ENCODE assay signal across 8 cellular contexts in genomic region chr6:41591859-41592502, GRCh38. TPM values are rescaled to one million over a fixed set of nuclear protein-coding genes. Genes with fewer than 3 reads are reported as not detected.
DNase-seq lines count a peak whose midpoint lies in the region; ATAC-seq and TF ChIP-seq lines count a peak whose summit lies in the region.

No MANE protein-coding gene starts in this region.

- H3K4me2 ChIP-seq in HCT116 (ENCODE audit: low read length): no peak overlapping the region

- TF ChIP-seq CTCF in BJ (IDR thresholded peaks at IDR 0.05; ENCODE audit: insufficient read depth, low read depth, low read length): peak; percentile 90
- peak; percentile 89 to 92 (median 90) for TF ChIP-seq CTCF in HCT116 (IDR thresholded peaks at IDR 0.05 in 2 of 3, conservative IDR thresholded peaks at IDR 0.05 in 1 of 3; ENCODE audit: borderline replicate concordance in 1 of 3, insufficient read depth in 1 of 3, low read depth in 2 of 3, low read length in 2 of 3)
- TF ChIP-seq CTCF in endothelial cell (IDR thresholded peaks at IDR 0.05; ENCODE audit: unreplicated experiment): peak; percentile 96

- no peak overlapping the region for H2AFZ ChIP-seq in HCT116 (ENCODE audit: low read depth, low read length, poor library complexity, severe bottlenecking)

- POLR2A ChIA-PET in BJ (lab: Charles Lee): no interaction called here
- POLR2A ChIA-PET in HCT116 (lab: Charles Lee): no interaction called here

- H3K27ac ChIP-seq in HCT116 (ENCODE audit: low read depth, low read length): no peak overlapping the region

- BruUV-seq in HCT116 (replicated peaks; lab: Mats Ljungman, UMichigan): no TSS peak

- H3K36me3 ChIP-seq in BJ (ENCODE audit: control insufficient read depth, insufficient read depth, low read length): peaks cover 31% of the 10 kb centered on the region
- H3K36me3 ChIP-seq in HCT116 (ENCODE audit: control insufficient read depth in 1 of 2, insufficient read depth in 2 of 2, low read length in 2 of 2): peaks cover 4 to 12% of the 10 kb centered on the region in 2 experiments; a peak in 2 of 4 replicates

- RAD21 ChIA-PET in HCT116 (lab: Charles Lee; ENCODE audit: low non-redundant PET in 1 of 2, low total read pairs in 2 of 2, uncharacterized antibody in 2 of 2, unreplicated experiment in 2 of 2): no interaction called here

- CTCF ChIA-PET in BJ (lab: Yijun Ruan, JAX): interaction anchor here (0.6 to 8.0 kb wide), 19 partner anchors 9 to 224 kb away, joined by 3 to 98 read pairs (median 4); no protein-coding TSS in a partner anchor
- CTCF ChIA-PET in HCT116 (lab: Charles Lee): interaction anchor here (0.6 to 2.4 kb wide), 10 partner anchors 10 to 224 kb away, joined by 3 to 14 read pairs (median 4); no protein-coding TSS in a partner anchor

- intact Hi-C loops in HCT116 (cut with micrococcal nuclease): loop anchor here (1.0 kb wide), 3 partner anchors 129 to 223 kb away; no protein-coding TSS in a partner anchor

- H3K27me3 Mint-ChIP-seq in endothelial cell (ENCODE audit: unreplicated experiment): peaks cover 12% of the 10 kb centered on the region

- no peak overlapping the region for H3K27ac Mint-ChIP-seq in endothelial cell (ENCODE audit: unreplicated experiment)

- H3K4me1 Mint-ChIP-seq in endothelial cell (ENCODE audit: unreplicated experiment): no peaks in the 10 kb centered on the region

- peak; percentile 91 for TF ChIP-seq RAD21 in HCT116 (IDR thresholded peaks at IDR 0.05; ENCODE audit: low read depth)

- ATAC-seq in HCT116 (peak; percentile 88), HG03457 (IDR thresholded peaks at IDR 0.05; ENCODE audit: unreplicated experiment) (no peak)

- no peak overlapping the region for H3K9ac ChIP-seq in HCT116 (ENCODE audit: low read length)

- no peaks in the 10 kb centered on the region for H4K20me1 ChIP-seq in HCT116 (ENCODE audit: insufficient read depth)

- DNase-seq in BJ (ENCODE audit: low read depth): no peak
- DNase-seq in HCT116 (ENCODE audit: low read depth, low spot score): peak; percentile 46
- peak; percentile 44 for DNase-seq in NOMO-1 treated with DMSO at 0.1 percent for 48 hours (lab: John Stamatoyannopoulos, UW; ENCODE audit: unreplicated experiment)
- DNase-seq in activated CD8-positive, alpha-beta memory T cell treated with anti-CD3 and anti-CD28 coated beads for 48 hours (ENCODE audit: low read depth in 2 of 3, low spot score in 2 of 3): peak; percentile 42 to 84 (median 73)
- peak; percentile 87 for DNase-seq in endothelial cell (ENCODE audit: low spot score)
- peak; percentile 75 for DNase-seq in myocyte (ENCODE audit: low read depth)
- peak; percentile 67 for DNase-seq in stimulated activated CD8-positive, alpha-beta memory T cell treated with anti-CD3 and anti-CD28 coated beads, Interleukin-7, amount 100 ng/mL, for 24 hours (ENCODE audit: low read depth)

- peaks cover 14% of the 10 kb centered on the region for H3K36me3 Mint-ChIP-seq in endothelial cell (ENCODE audit: low read depth, unreplicated experiment)

- TF ChIP-seq POLR2A in HCT116 (IDR thresholded peaks at IDR 0.05; ENCODE audit: borderline replicate concordance, extremely low read depth, insufficient read depth, insufficient read length): no peak

- no peak overlapping the region for H3K4me3 ChIP-seq in BJ (ENCODE audit: low read depth, low read length)
- no peak overlapping the region for H3K4me3 ChIP-seq in HCT116 (replicated peaks in 1 of 2; ENCODE audit: low read depth in 1 of 2, low read length in 2 of 2)

- H3K9me3 Mint-ChIP-seq in endothelial cell (ENCODE audit: unreplicated experiment): no peaks in the 10 kb centered on the region

- H3K27me3 ChIP-seq in BJ (ENCODE audit: control insufficient read depth, insufficient read depth, low read length) (no peaks in the 10 kb centered on the region), HCT116 (ENCODE audit: insufficient read depth, low read length) (no peaks in the 10 kb centered on the region)

- no peak overlapping the region for H3K4me3 Mint-ChIP-seq in endothelial cell (ENCODE audit: unreplicated experiment)

- H3K79me2 ChIP-seq in HCT116 (ENCODE audit: insufficient read depth, low read length): no peaks in the 10 kb centered on the region

- peaks cover 0 to 3% of the 10 kb centered on the region in 2 experiments; a peak in 1 of 4 replicates for H3K4me1 ChIP-seq in HCT116 (ENCODE audit: control insufficient read depth in 1 of 2, insufficient read depth in 2 of 2, low read length in 2 of 2)

- H3K9me2 ChIP-seq in HCT116 (ENCODE audit: insufficient read depth): no peaks in the 10 kb centered on the region

- H3K9me3 ChIP-seq in HCT116 (ENCODE audit: control insufficient read depth in 1 of 2, insufficient read depth in 1 of 2, low read depth in 1 of 2, low read length in 2 of 2): no peaks in the 10 kb centered on the region

TF ChIP-seq in HCT116, 20 proteins besides CTCF, POLR2A, EP300 and RAD21:
- no peak for TF ChIP-seq SP1 (IDR thresholded peaks at IDR 0.05; ENCODE audit: low read depth)
- TF ChIP-seq CBX3 (IDR thresholded peaks at IDR 0.05; ENCODE audit: low read depth): no peak
- no peak for TF ChIP-seq ATF3 (IDR thresholded peaks at IDR 0.05)
- no peak for TF ChIP-seq CEBPB (IDR thresholded peaks at IDR 0.05; ENCODE audit: low read depth)
- TF ChIP-seq SRF (IDR thresholded peaks at IDR 0.05; ENCODE audit: low read depth): no peak
- TF ChIP-seq ELF1 (IDR thresholded peaks at IDR 0.05; ENCODE audit: borderline replicate concordance, low read depth): no peak
- TF ChIP-seq SIN3A (IDR thresholded peaks at IDR 0.05; ENCODE audit: low read depth): no peak
- TF ChIP-seq EZH2 (IDR thresholded peaks at IDR 0.05): no peak
- TF ChIP-seq ZNF274 (IDR thresholded peaks at IDR 0.05; ENCODE audit: low read depth, low read length): no peak

RNA-seq across cellular contexts. Expression of gene FOXP4, which starts 45.8 kb away (rescaled TPM):
- polyA plus RNA-seq in BJ (2011; rRNA removed): 1.9 and 4.0 TPM in 2 replicates
- polyA minus RNA-seq in BJ (2011; rRNA and poly(A)+ RNA removed): 3.3 and 6.2 TPM in 2 replicates
- total RNA-seq in HCT116 (2021; ENCODE audit: unreplicated experiment) (32.3 TPM), endothelial cell (ENCODE audit: unreplicated experiment) (32.5 TPM), myocyte (3.1 and 7.1 TPM in 2 replicates)
- 23.8 and 25.7 TPM in 2 replicates for polyA plus RNA-seq in HCT116 (2012)
- polyA plus RNA-seq in myocyte (2012): 10.8 TPM

RNA-seq across cellular contexts. Expression of gene MDFI, which starts 46.3 kb away (rescaled TPM):
- polyA plus RNA-seq in BJ (2011; rRNA removed): not detected in 2 replicates
- not detected in 2 replicates for polyA minus RNA-seq in BJ (2011; rRNA and poly(A)+ RNA removed)
- 35.5 TPM for total RNA-seq in HCT116 (2021; ENCODE audit: unreplicated experiment)
- polyA plus RNA-seq in HCT116 (2012): 37.1 and 41.0 TPM in 2 replicates
- 285 TPM for total RNA-seq in endothelial cell (ENCODE audit: unreplicated experiment)
- not detected in 2 replicates for total RNA-seq in myocyte
- polyA plus RNA-seq in myocyte (2012): 0.10 TPM

Comparison
In these comparisons a context has a peak if more than half of its experiments do, and no peak if none do; other contexts are left out.
1. RNA of gene MDFI, which starts 46.3 kb away (total RNA-seq): 285 TPM in endothelial cell (single experiment) and 35.5 TPM in HCT116 (single experiment); not detected in myocyte; every median in the first group is over 10 times any median in the second.
2. Peak in every context shown above with its lines, with median percentiles within 50 percentile points of each other: CTCF ChIP-seq.